In the genomic region with DNA sequence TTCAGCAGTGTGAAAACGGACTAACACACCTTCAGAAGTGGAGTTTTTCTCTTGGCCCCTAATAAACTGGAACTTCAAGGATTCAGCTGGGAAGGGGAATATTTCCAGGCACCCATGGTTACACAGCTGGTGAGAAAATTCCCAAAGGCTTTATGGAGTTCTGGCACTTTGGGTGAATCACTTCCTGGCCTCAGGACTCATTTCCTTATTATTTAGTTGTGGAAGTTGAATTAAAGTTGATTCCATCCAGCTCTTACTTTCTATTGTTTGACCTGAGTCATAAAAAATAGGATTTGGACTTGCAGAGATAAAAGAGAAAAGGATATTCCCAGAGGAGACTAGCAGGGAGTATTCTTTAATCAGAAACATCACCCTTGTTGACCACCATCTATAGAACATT, we compare ENCODE assay signal across 1 cellular context.
A peak's percentile ranks its signal among the peaks of the same experiment; 100 is the strongest.
TF ChIP-seq lines count a peak whose summit lies in the region.

No MANE protein-coding gene starts in this region.

TF ChIP-seq in endothelial cell of umbilical vein, 7 proteins besides CTCF, POLR2A, EP300 and RAD21 (continued from another document):
- TF ChIP-seq, protein P1, sequence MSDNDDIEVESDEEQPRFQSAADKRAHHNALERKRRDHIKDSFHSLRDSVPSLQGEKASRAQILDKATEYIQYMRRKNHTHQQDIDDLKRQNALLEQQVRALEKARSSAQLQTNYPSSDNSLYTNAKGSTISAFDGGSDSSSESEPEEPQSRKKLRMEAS (IDR thresholded peaks at IDR 0.05; ENCODE audit: insufficient read depth, insufficient read length): no peak
- TF ChIP-seq FOS (IDR thresholded peaks at IDR 0.05; ENCODE audit: borderline replicate concordance, insufficient read depth, low read length): peak; percentile 44
- TF ChIP-seq EZH2 (IDR thresholded peaks at IDR 0.05; ENCODE audit: borderline replicate concordance, low read depth, low read length, severe bottlenecking): no peak
